Comparison of ENCODE assay signal across 14 cellular contexts in the genomic region with DNA sequence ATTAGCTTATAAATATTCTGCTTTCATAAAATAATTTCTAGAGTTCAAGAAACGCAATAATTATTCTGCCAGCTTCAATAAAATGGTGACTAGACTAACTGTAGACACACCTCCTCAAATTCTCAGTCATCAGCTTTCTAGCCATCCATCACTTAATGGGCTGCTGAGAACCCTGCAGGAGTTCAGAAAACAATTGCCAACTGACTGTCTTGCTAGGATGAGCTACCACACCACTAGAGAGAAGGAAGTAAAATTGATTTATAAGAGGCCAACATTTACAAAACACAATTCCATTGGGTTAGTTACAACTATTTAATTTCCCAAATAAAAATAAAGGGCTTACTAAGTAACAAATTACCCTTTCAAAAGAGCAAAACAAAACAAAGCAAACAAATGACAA.
DNase-seq lines count a peak whose midpoint lies in the region; TF ChIP-seq lines count a peak whose summit lies in the region.
"Had no signal": no experiment of that assay in that cellular context is flagged by ENCODE, and none has a peak within 500 bp of the region (broad histone marks: within the 10 kb centered on the region; RNA-seq: fewer than 3 reads in every experiment).

No MANE protein-coding gene starts in this region.

- TF ChIP-seq POLR2A in esophagus squamous epithelium (IDR thresholded peaks at IDR 0.05) = no peak

- H2AFZ ChIP-seq in MM.1S (ENCODE audit: low read length) = no peak overlapping the region

- H3K36me3 ChIP-seq in MM.1S (replicated peaks; ENCODE audit: insufficient read depth, low read length) (no peaks in the 10 kb centered on the region), esophagus squamous epithelium (no peaks in the 10 kb centered on the region)

- DNase-seq in ELR (ENCODE audit: low read depth) (peak; percentile 25), RPMI7951 (ENCODE audit: low read depth) (peak; percentile 41), fibroblast of villous mesenchyme (ENCODE audit: low read depth) (peak; percentile 78), retinal pigment epithelial cell (ENCODE audit: low read depth) (peak; percentile 18), MM.1S (no peak), esophagus squamous epithelium (lab: John Stamatoyannopoulos, UW) (no peak)
- DNase-seq in activated naive CD4-positive, alpha-beta T cell treated with anti-CD3 and anti-CD28 coated beads, Interleukin-2, amount 10 ng/mL, durations not matched to agents 7 days and 5 days = no peak
- DNase-seq: activated naive CD4-positive, alpha-beta T cell treated with anti-CD3 and anti-CD28 coated beads for 36 hours; glutamatergic neuron; NCI-H1092; substantia nigra had no signal

- no peaks in the 10 kb centered on the region for H3K9me2 ChIP-seq in MM.1S (replicated peaks; ENCODE audit: insufficient read depth, low read length)

- no peak overlapping the region for H3K4me3 ChIP-seq in fibroblast of villous mesenchyme (ENCODE audit: low read depth, low read length)
- no peak overlapping the region for H3K4me3 ChIP-seq in retinal pigment epithelial cell (ENCODE audit: low read length)
- no peak overlapping the region for H3K4me3 ChIP-seq in MM.1S (ENCODE audit: low read length)
- no peak overlapping the region for H3K4me3 ChIP-seq in esophagus squamous epithelium

- no peaks in the 10 kb centered on the region for H3K4me1 Mint-ChIP-seq in activated naive CD4-positive, alpha-beta T cell treated with anti-CD3 and anti-CD28 coated beads, Interleukin-2, amount 10 ng/mL, durations not matched to agents 7 days and 5 days

- H3K27me3 ChIP-seq in MM.1S (replicated peaks; ENCODE audit: insufficient read depth, low read length) (no peaks in the 10 kb centered on the region), esophagus squamous epithelium (no peaks in the 10 kb centered on the region)

- TF ChIP-seq CTCF in fibroblast of villous mesenchyme (IDR thresholded peaks at IDR 0.05; ENCODE audit: insufficient read depth, low read depth, low read length) (no peak), retinal pigment epithelial cell (conservative IDR thresholded peaks at IDR 0.05; ENCODE audit: low read depth, low read length) (no peak), MM.1S (IDR thresholded peaks at IDR 0.05; ENCODE audit: low read length) (no peak), esophagus squamous epithelium (IDR thresholded peaks at IDR 0.05) (no peak)

- intact Hi-C loops in esophagus squamous epithelium (cut with DNase I) = no loop called here

- no peaks in the 10 kb centered on the region for H3K27me3 Mint-ChIP-seq in activated naive CD4-positive, alpha-beta T cell treated with anti-CD3 and anti-CD28 coated beads, Interleukin-2, amount 10 ng/mL, durations not matched to agents 7 days and 5 days
- H3K27me3 Mint-ChIP-seq: progenitor cell of endocrine pancreas had no signal

- CTCF ChIA-PET in activated naive CD4-positive, alpha-beta T cell treated with anti-CD3 and anti-CD28 coated beads, Interleukin-2, amount 10 ng/mL, durations not matched to agents 7 days and 5 days (lab: Charles Lee) = no interaction called here

- no peak overlapping the region for H3K9ac ChIP-seq in MM.1S (ENCODE audit: low read length)

- no peak overlapping the region for H3K4me2 ChIP-seq in MM.1S (ENCODE audit: low read depth, low read length)

- no peaks in the 10 kb centered on the region for H3K79me2 ChIP-seq in MM.1S (ENCODE audit: low read length)

- H3K4me1 ChIP-seq in MM.1S (ENCODE audit: low read length) = no peaks in the 10 kb centered on the region
- H3K4me1 ChIP-seq in esophagus squamous epithelium = no peaks in the 10 kb centered on the region

- H3K9me3 ChIP-seq in MM.1S (replicated peaks; ENCODE audit: insufficient read depth, low read length) (no peaks in the 10 kb centered on the region), esophagus squamous epithelium (peaks cover 0 to 7% (median 6%) of the 10 kb centered on the region in 3 donors)

- H3F3A ChIP-seq in MM.1S (ENCODE audit: insufficient read depth, low read length) = no peaks in the 10 kb centered on the region

- H3K27ac Mint-ChIP-seq in activated naive CD4-positive, alpha-beta T cell treated with anti-CD3 and anti-CD28 coated beads, Interleukin-2, amount 10 ng/mL, durations not matched to agents 7 days and 5 days = no peak overlapping the region
- H3K27ac Mint-ChIP-seq: activated naive CD4-positive, alpha-beta T cell treated with anti-CD3 and anti-CD28 coated beads for 36 hours; progenitor cell of endocrine pancreas had no signal

- H3K36me3 Mint-ChIP-seq in activated naive CD4-positive, alpha-beta T cell treated with anti-CD3 and anti-CD28 coated beads, Interleukin-2, amount 10 ng/mL, durations not matched to agents 7 days and 5 days = no peaks in the 10 kb centered on the region

- no peak overlapping the region for H3K4me3 Mint-ChIP-seq in activated naive CD4-positive, alpha-beta T cell treated with anti-CD3 and anti-CD28 coated beads, Interleukin-2, amount 10 ng/mL, durations not matched to agents 7 days and 5 days
- H3K4me3 Mint-ChIP-seq: activated naive CD4-positive, alpha-beta T cell treated with anti-CD3 and anti-CD28 coated beads for 36 hours had no signal

- H3K27ac ChIP-seq in MM.1S (ENCODE audit: low read length) (no peak overlapping the region), esophagus squamous epithelium (no peak overlapping the region)
- H3K27ac ChIP-seq: C4-2B, VCaP had no signal

- WGBS in esophagus squamous epithelium, 2 donors = 83 to 90% methylated on average over 1 of the region's 1 CpG

- no peaks in the 10 kb centered on the region for H4K20me1 ChIP-seq in MM.1S (ENCODE audit: insufficient read depth, low read length)

- H3K9me3 Mint-ChIP-seq in activated naive CD4-positive, alpha-beta T cell treated with anti-CD3 and anti-CD28 coated beads, Interleukin-2, amount 10 ng/mL, durations not matched to agents 7 days and 5 days = peaks cover 2% of the 10 kb centered on the region

Comparison
In these comparisons a context has a peak if more than half of its experiments do, and no peak if none do; other contexts are left out.
1. DNase-seq: peak in ELR (single experiment), RPMI7951 (single experiment), fibroblast of villous mesenchyme (single experiment) and retinal pigment epithelial cell (single experiment); none in activated naive CD4-positive, alpha-beta T cell treated with anti-CD3 and anti-CD28 coated beads, Interleukin-2, amount 10 ng/mL, durations not matched to agents 7 days and 5 days (single experiment), MM.1S (single experiment) and esophagus squamous epithelium (single experiment).